Comparison of ENCODE assay signal across 35 cellular contexts in genomic region chr20:11692567-11692966, GRCh38.
"Had no signal": no experiment of that assay in that cellular context is flagged by ENCODE, and none has a peak within 500 bp of the region (broad histone marks: within the 10 kb centered on the region; RNA-seq: fewer than 3 reads in every experiment).

No MANE protein-coding gene starts in this region.

- DNase-seq: activated B cell treated with CpG ODN at 0.5 μM for 24 hours; activated CD4-positive, alpha-beta memory T cell treated with anti-CD3 and anti-CD28 coated beads for 36 hours; activated CD4-positive, alpha-beta T cell treated with anti-CD3 and anti-CD28 coated beads for 4 hours; activated CD4-positive, alpha-beta T cell treated with anti-CD3 and anti-CD28 coated beads, Interleukin-2, amount 10 ng/mL, durations not matched to agents 24 days and 14 days; activated CD4-positive, alpha-beta T cell treated with anti-CD3 and anti-CD28 coated beads, Interleukin-2, amount 50 U/mL, for 1 hour; activated CD4-positive, alpha-beta T cell treated with anti-CD3 and anti-CD28 coated beads, Interleukin-2, amount 50 U/mL, for 4 hours; activated CD4-positive, CD25-positive, alpha-beta regulatory T cell treated with anti-CD3 and anti-CD28 coated beads, Interleukin-2, amount 50 U/mL, for 72 hours; activated CD8-positive, alpha-beta memory T cell treated with anti-CD3 and anti-CD28 coated beads, Interleukin-2, amount 10 ng/mL, durations not matched to agents 7 days and 5 days; activated CD8-positive, alpha-beta memory T cell treated with anti-CD3 and anti-CD28 coated beads, Interleukin-2, amount 50 U/mL, for 48 hours; activated CD8-positive, alpha-beta T cell treated with anti-CD3 and anti-CD28 coated beads for 36 hours; activated effector memory CD4-positive, alpha-beta T cell treated with Interleukin-2 at 50 U/mL for 16 hours; activated gamma-delta T cell; activated naive CD4-positive, alpha-beta T cell treated with anti-CD3 and anti-CD28 coated beads for 36 hours; activated naive CD4-positive, alpha-beta T cell treated with anti-CD3 and anti-CD28 coated beads, Interleukin-2, amount 50 U/mL, for 16 hours; activated naive CD8-positive, alpha-beta T cell treated with anti-CD3 and anti-CD28 coated beads for 36 hours; activated T-cell treated with anti-CD3 and anti-CD28 coated beads, Interleukin-2, amount 50 U/mL, for 24 hours; activated T-cell treated with anti-CD3 and anti-CD28 coated beads, Interleukin-2, amount 50 U/mL, for 48 hours; adrenal gland; amniotic stem cell; aorta; body of pancreas; brain microvascular endothelial cell; central memory CD4-positive, alpha-beta T cell; SW 1271; T-helper 1 cell; T-helper 2 cell; T-helper 9 cell had no signal

- H3K27ac Mint-ChIP-seq: activated B cell treated with CpG ODN at 0.5 μM for 24 hours; activated CD4-positive, alpha-beta memory T cell treated with anti-CD3 and anti-CD28 coated beads for 36 hours; activated CD4-positive, alpha-beta T cell treated with anti-CD3 and anti-CD28 coated beads, Interleukin-2, amount 10 ng/mL, durations not matched to agents 24 days and 14 days; activated CD8-positive, alpha-beta memory T cell treated with anti-CD3 and anti-CD28 coated beads, Interleukin-2, amount 10 ng/mL, durations not matched to agents 7 days and 5 days; activated CD8-positive, alpha-beta T cell treated with anti-CD3 and anti-CD28 coated beads for 36 hours; activated naive CD4-positive, alpha-beta T cell treated with anti-CD3 and anti-CD28 coated beads for 36 hours; activated naive CD4-positive, alpha-beta T cell treated with anti-CD3 and anti-CD28 coated beads, Interleukin-2, amount 50 U/mL, for 72 hours; activated naive CD8-positive, alpha-beta T cell treated with anti-CD3 and anti-CD28 coated beads for 36 hours; activated T-cell treated with anti-CD3 and anti-CD28 coated beads, Interleukin-2, amount 50 U/mL, for 24 hours; activated T-helper 2 cell treated with anti-CD3 and anti-CD28 coated beads, Interferon-gamma antibody, Interleukin-2, Interleukin-4, amounts not matched to agents 10 μg/mL and 5 μg/mL and 100 μg/mL, durations not matched to agents 14 hours and 24 hours and 36 hours; T-helper 1 cell treated with Interleukin-12 subunit alpha and Interleukin-12 subunit beta and Interleukin-4 antibody, amounts not matched to agents 30 μg/mL and 1 μg/mL, for 36 hours; T-helper 2 cell treated with Interferon-gamma antibody and Interleukin-4, amounts not matched to agents 5 μg/mL and 100 μg/mL, for 36 hours had no signal

- H3K27me3 Mint-ChIP-seq: activated B cell treated with CpG ODN at 0.5 μM for 24 hours; activated CD4-positive, alpha-beta memory T cell treated with anti-CD3 and anti-CD28 coated beads for 36 hours; activated CD4-positive, alpha-beta T cell treated with anti-CD3 and anti-CD28 coated beads, Interleukin-2, amount 10 ng/mL, durations not matched to agents 24 days and 14 days; activated CD8-positive, alpha-beta memory T cell treated with anti-CD3 and anti-CD28 coated beads, Interleukin-2, amount 10 ng/mL, durations not matched to agents 7 days and 5 days; activated naive CD8-positive, alpha-beta T cell treated with anti-CD3 and anti-CD28 coated beads for 36 hours had no signal

- H3K27ac ChIP-seq: adrenal gland, body of pancreas, brain microvascular endothelial cell, breast epithelium, VCaP had no signal

- H3K4me3 Mint-ChIP-seq: activated B cell treated with CpG ODN at 0.5 μM for 24 hours; activated CD4-positive, alpha-beta memory T cell treated with anti-CD3 and anti-CD28 coated beads for 36 hours; activated CD4-positive, alpha-beta T cell treated with anti-CD3 and anti-CD28 coated beads, Interleukin-2, amount 10 ng/mL, durations not matched to agents 24 days and 14 days; activated CD8-positive, alpha-beta memory T cell treated with anti-CD3 and anti-CD28 coated beads, Interleukin-2, amount 10 ng/mL, durations not matched to agents 7 days and 5 days; activated CD8-positive, alpha-beta T cell treated with anti-CD3 and anti-CD28 coated beads for 36 hours; activated naive CD4-positive, alpha-beta T cell treated with anti-CD3 and anti-CD28 coated beads for 36 hours; activated naive CD8-positive, alpha-beta T cell treated with anti-CD3 and anti-CD28 coated beads for 36 hours; activated T-cell treated with anti-CD3 and anti-CD28 coated beads, Interleukin-2, amount 50 U/mL, for 24 hours; T-helper 1 cell treated with Interleukin-12 subunit alpha and Interleukin-12 subunit beta and Interleukin-4 antibody, amounts not matched to agents 30 μg/mL and 1 μg/mL, for 36 hours; T-helper 2 cell treated with Interferon-gamma antibody and Interleukin-4, amounts not matched to agents 5 μg/mL and 100 μg/mL, for 36 hours had no signal

- H3K4me1 ChIP-seq: adrenal gland, breast epithelium had no signal

- H3K9me3 Mint-ChIP-seq: activated CD4-positive, alpha-beta T cell treated with anti-CD3 and anti-CD28 coated beads, Interleukin-2, amount 10 ng/mL, durations not matched to agents 24 days and 14 days; activated CD8-positive, alpha-beta T cell treated with anti-CD3 and anti-CD28 coated beads for 36 hours; activated T-helper 2 cell treated with anti-CD3 and anti-CD28 coated beads, Interferon-gamma antibody, Interleukin-2, Interleukin-4, amounts not matched to agents 10 μg/mL and 5 μg/mL and 100 μg/mL, durations not matched to agents 14 hours and 24 hours and 36 hours; T-helper 1 cell treated with Interleukin-12 subunit alpha and Interleukin-12 subunit beta and Interleukin-4 antibody, amounts not matched to agents 30 μg/mL and 1 μg/mL, for 36 hours had no signal

- H3K27me3 ChIP-seq: adrenal gland, body of pancreas, brain microvascular endothelial cell, breast epithelium had no signal

- H3K36me3 ChIP-seq: adrenal gland, brain microvascular endothelial cell, breast epithelium had no signal

- H3K4me3 ChIP-seq: adrenal gland, body of pancreas, breast epithelium had no signal

- H3K4me1 Mint-ChIP-seq: activated B cell treated with CpG ODN at 0.5 μM for 24 hours; activated CD4-positive, alpha-beta T cell treated with anti-CD3 and anti-CD28 coated beads, Interleukin-2, amount 10 ng/mL, durations not matched to agents 24 days and 14 days; activated CD8-positive, alpha-beta memory T cell treated with anti-CD3 and anti-CD28 coated beads, Interleukin-2, amount 10 ng/mL, durations not matched to agents 7 days and 5 days; activated naive CD8-positive, alpha-beta T cell treated with anti-CD3 and anti-CD28 coated beads for 36 hours had no signal

- H3K9me3 ChIP-seq: adrenal gland, breast epithelium had no signal

- H3K36me3 Mint-ChIP-seq: activated CD4-positive, alpha-beta memory T cell treated with anti-CD3 and anti-CD28 coated beads for 36 hours; activated CD8-positive, alpha-beta memory T cell treated with anti-CD3 and anti-CD28 coated beads, Interleukin-2, amount 10 ng/mL, durations not matched to agents 7 days and 5 days; activated naive CD8-positive, alpha-beta T cell treated with anti-CD3 and anti-CD28 coated beads for 36 hours had no signal

- FAIRE-seq: astrocyte, TTC549 had no signal
